Comparison of ENCODE assay signal across 10 cellular contexts in genomic region chr1:17233675-17234074, GRCh38. TPM values are rescaled to one million over a fixed set of nuclear protein-coding genes. Genes with fewer than 3 reads are reported as not detected.
A peak's percentile ranks its signal among the peaks of the same experiment; 100 is the strongest.
DNase-seq lines count a peak whose midpoint lies in the region; ATAC-seq, FAIRE-seq and TF ChIP-seq lines count a peak whose summit lies in the region.
"Had no signal": no experiment of that assay in that cellular context is flagged by ENCODE, and none has a peak within 500 bp of the region (broad histone marks: within the 10 kb centered on the region; RNA-seq: fewer than 3 reads in every experiment).

No MANE protein-coding gene starts in this region.

- intact Hi-C loops in MCF 10A (cut with micrococcal nuclease), result loop anchor here (5.0 to 10.0 kb wide), 2 partner anchors 41 to 69 kb away; no protein-coding TSS in a partner anchor
- intact Hi-C loops in activated CD4-positive, alpha-beta T cell treated with anti-CD3 and anti-CD28 coated beads for 36 hours (cut with DNase I, micrococcal nuclease), result no loop called here

- H3K9me3 ChIP-seq in A549, result no peaks in the 10 kb centered on the region

- CTCF ChIA-PET in A549 (lab: Yijun Ruan, JAX) (interaction anchor here (0.7 to 12.2 kb wide), 7 partner anchors 16 to 1363 kb away, joined by 3 to 380 read pairs (median 3); partner anchors contain the start of genes PADI2 and PADI3), MCF 10A (lab: Yijun Ruan, JAX) (interaction anchor here (0.8 to 10.5 kb wide), 8 partner anchors 11 to 114 kb away, joined by 3 to 168 read pairs (median 4); partner anchors contain the start of gene PADI2)
- CTCF ChIA-PET in activated CD4-positive, alpha-beta T cell treated with anti-CD3 and anti-CD28 coated beads for 36 hours (lab: Charles Lee), result interaction anchor here (0.7 to 8.5 kb wide), 5 partner anchors 8 to 915 kb away, joined by 3 to 103 read pairs (median 7); no protein-coding TSS in a partner anchor

- H3K36me3 Mint-ChIP-seq in MCF 10A (ENCODE audit: insufficient read depth, unreplicated experiment), result peaks cover 11% of the 10 kb centered on the region
- H3K36me3 Mint-ChIP-seq in activated CD4-positive, alpha-beta T cell treated with anti-CD3 and anti-CD28 coated beads for 36 hours (ENCODE audit: low read depth), result no peaks in the 10 kb centered on the region

- peak; percentile 30 to 51; a peak in 4 of 5 replicates for TF ChIP-seq RAD21 in A549 (conservative IDR thresholded peaks at IDR 0.05 in 1 of 2, IDR thresholded peaks at IDR 0.05 in 1 of 2)
- peak; percentile 46; the same call in 1 of the 2 replicates for TF ChIP-seq RAD21 in Ishikawa (IDR thresholded peaks at IDR 0.05; ENCODE audit: low read depth)

- no peak for TF ChIP-seq CTCF in A549 (IDR thresholded peaks at IDR 0.05)
- no peak for TF ChIP-seq CTCF in MCF 10A (IDR thresholded peaks at IDR 0.05; ENCODE audit: unreplicated experiment)

- H3K27ac Mint-ChIP-seq in MCF 10A (ENCODE audit: low read depth, unreplicated experiment), result peak overlapping the region; percentile 95
- no peak overlapping the region for H3K27ac Mint-ChIP-seq in activated CD4-positive, alpha-beta T cell treated with anti-CD3 and anti-CD28 coated beads for 36 hours

- ATAC-seq in A549, result peak; percentile 74 to 84
- ATAC-seq in GM19035 (IDR thresholded peaks at IDR 0.05; ENCODE audit: unreplicated experiment), result no peak
- no peak for ATAC-seq in activated CD4-positive, alpha-beta T cell treated with anti-CD3 and anti-CD28 coated beads for 36 hours

- no peaks in the 10 kb centered on the region for H3K9me3 Mint-ChIP-seq in MCF 10A (ENCODE audit: unreplicated experiment)
- no peaks in the 10 kb centered on the region for H3K9me3 Mint-ChIP-seq in activated CD4-positive, alpha-beta T cell treated with anti-CD3 and anti-CD28 coated beads for 36 hours (ENCODE audit: low read depth)
- H3K9me3 Mint-ChIP-seq: central memory CD8-positive, alpha-beta T cell had no signal

- TF ChIP-seq EP300 in A549 (IDR thresholded peaks at IDR 0.05) (peak; percentile 92 to 94; a peak in 4 of 5 replicates), Ishikawa (IDR thresholded peaks at IDR 0.05; ENCODE audit: borderline replicate concordance) (peak; percentile 98)

- TF ChIP-seq POLR2A in A549 (IDR thresholded peaks at IDR 0.05; ENCODE audit: low read length), result no peak

- BruUV-seq in MCF 10A (replicated peaks; lab: Mats Ljungman, UMichigan), result TSS peak; percentile 67

- DNase-seq in A549 (ENCODE audit: low read depth in 1 of 2, low spot score in 1 of 2), result peak; percentile 84 to 96
- peak; percentile 99 for DNase-seq in MCF 10A (ENCODE audit: unreplicated experiment)
- DNase-seq in kidney tubule cell (ENCODE audit: low spot score), result peak; percentile 100
- no peak for DNase-seq in stimulated activated CD4-positive, alpha-beta T cell treated with anti-CD3 and anti-CD28 coated beads, Interleukin-4, amount 100 ng/mL, for 4 hours
- no peak for DNase-seq in activated CD4-positive, alpha-beta T cell treated with anti-CD3 and anti-CD28 coated beads for 36 hours
- no peak for DNase-seq in T-helper 9 cell
- DNase-seq: DND-41 had no signal

- no peaks in the 10 kb centered on the region for H3K27me3 Mint-ChIP-seq in MCF 10A (ENCODE audit: insufficient read depth, unreplicated experiment)
- no peaks in the 10 kb centered on the region for H3K27me3 Mint-ChIP-seq in activated CD4-positive, alpha-beta T cell treated with anti-CD3 and anti-CD28 coated beads for 36 hours

- 4% methylated on average over 5 of the region's 6 CpGs for WGBS in A549 (ENCODE audit: missing lambda C conversion rate)

- H3K4me2 ChIP-seq in A549, result peak overlapping the region; percentile 89

- FAIRE-seq in A549 (lab: Jason Lieb, UNC), result peak; percentile 54

- H3K4me3 ChIP-seq in A549, result peak overlapping the region; percentile 28; the same call in 2 of the 3 replicates

- H3K27ac ChIP-seq in A549, result peak overlapping the region; percentile 96 to 100

- POLR2A ChIA-PET in A549 (lab: Yijun Ruan, JAX), result interaction anchor here (0.7 to 3.3 kb wide), 6 partner anchors 17 to 106 kb away, joined by 3 to 20 read pairs (median 4); no protein-coding TSS in a partner anchor
- POLR2A ChIA-PET in MCF 10A (lab: Yijun Ruan, JAX), result interaction anchor here (0.7 to 4.8 kb wide), 17 partner anchors 16 to 308 kb away, joined by 3 to 50 read pairs (median 4); no protein-coding TSS in a partner anchor
- POLR2A ChIA-PET in activated CD4-positive, alpha-beta T cell treated with anti-CD3 and anti-CD28 coated beads for 36 hours (lab: Charles Lee), result no interaction called here

- H3K4me3 Mint-ChIP-seq in MCF 10A (ENCODE audit: unreplicated experiment), result peak overlapping the region; percentile 47
- H3K4me3 Mint-ChIP-seq in activated CD4-positive, alpha-beta T cell treated with anti-CD3 and anti-CD28 coated beads for 36 hours, result no peak overlapping the region
- H3K4me3 Mint-ChIP-seq: central memory CD8-positive, alpha-beta T cell had no signal

- H3K4me1 Mint-ChIP-seq in MCF 10A (ENCODE audit: insufficient read depth, unreplicated experiment), result peaks cover 51% of the 10 kb centered on the region
- no peaks in the 10 kb centered on the region for H3K4me1 Mint-ChIP-seq in activated CD4-positive, alpha-beta T cell treated with anti-CD3 and anti-CD28 coated beads for 36 hours

- peaks cover 81% of the 10 kb centered on the region for H3K4me1 ChIP-seq in A549

TF ChIP-seq in A549, 52 proteins besides CTCF, POLR2A, EP300 and RAD21 (continues in another document):
- TF ChIP-seq, protein P1, sequence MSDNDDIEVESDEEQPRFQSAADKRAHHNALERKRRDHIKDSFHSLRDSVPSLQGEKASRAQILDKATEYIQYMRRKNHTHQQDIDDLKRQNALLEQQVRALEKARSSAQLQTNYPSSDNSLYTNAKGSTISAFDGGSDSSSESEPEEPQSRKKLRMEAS (IDR thresholded peaks at IDR 0.05), result peak; percentile 96
- TF ChIP-seq, protein P2, sequence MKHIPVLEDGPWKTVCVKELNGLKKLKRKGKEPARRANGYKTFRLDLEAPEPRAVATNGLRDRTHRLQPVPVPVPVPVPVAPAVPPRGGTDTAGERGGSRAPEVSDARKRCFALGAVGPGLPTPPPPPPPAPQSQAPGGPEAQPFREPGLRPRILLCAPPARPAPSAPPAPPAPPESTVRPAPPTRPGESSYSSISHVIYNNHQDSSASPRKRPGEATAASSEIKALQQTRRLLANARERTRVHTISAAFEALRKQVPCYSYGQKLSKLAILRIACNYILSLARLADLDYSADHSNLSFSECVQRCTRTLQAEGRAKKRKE (CRISPR knock-in tag; IDR thresholded peaks at IDR 0.05; ENCODE audit: low read depth), result 0 out of 2 replicates have a peak, but pooled peaks have one; percentile 24
- TF ChIP-seq JUN (IDR thresholded peaks at IDR 0.05), result peak; percentile 63 to 81; a peak in 3 of 5 replicates
- peak; percentile 97 for TF ChIP-seq GATA3 (IDR thresholded peaks at IDR 0.05; ENCODE audit: borderline replicate concordance)
- TF ChIP-seq RCOR1 (IDR thresholded peaks at IDR 0.05; ENCODE audit: low read depth, low read length), result no peak
- TF ChIP-seq CHD2 (IDR thresholded peaks at IDR 0.05; ENCODE audit: low read length, partially characterized antibody), result no peak

TF ChIP-seq in Ishikawa, 13 proteins besides CTCF, POLR2A, EP300 and RAD21 (continues in another document):
- TF ChIP-seq USF1 (IDR thresholded peaks at IDR 0.05) (peak; percentile 68), FOXM1 (IDR thresholded peaks at IDR 0.05; ENCODE audit: borderline replicate concordance, low read depth) (peak; percentile 97), CREB1 (IDR thresholded peaks at IDR 0.05; ENCODE audit: low read depth) (no peak), ZBTB7A (IDR thresholded peaks at IDR 0.05; ENCODE audit: low read depth) (peak; percentile 44; the same call in 1 of the 2 replicates), NFIC (IDR thresholded peaks at IDR 0.05) (peak; percentile 98), TAF1 (IDR thresholded peaks at IDR 0.05; ENCODE audit: low read depth) (0 out of 2 replicates have a peak, but pooled peaks have one; percentile 6), YY1 (IDR thresholded peaks at IDR 0.05; ENCODE audit: low read depth) (peak; percentile 34; the same call in 1 of the 2 replicates)
- TF ChIP-seq, protein P1 (IDR thresholded peaks at IDR 0.05), result peak; percentile 96

RNA-seq across cellular contexts. Expression of gene PADI3, which starts 15.2 kb away (rescaled TPM):
- polyA plus RNA-seq in A549 (2011; rRNA removed) (2.4 and 2.8 TPM in 2 replicates), A549 (2017; fragmentation: RNase III; extraction: RNeasy Plus Mini Kit Qiagen cat#74134 plus additional on column Dnase treatment) (0.99 to 1.5 TPM (median 1.4 TPM) in 3 replicates)
- 1.4 and 1.6 TPM in 2 replicates for polyA plus RNA-seq in A549 (2012; cell fraction: cytosol; rRNA removed)
- polyA plus RNA-seq in A549 (2012; cell fraction: nucleus; rRNA removed), result 6.7 and 7.0 TPM in 2 replicates
- polyA minus RNA-seq in A549 (2011; rRNA and poly(A)+ RNA removed), result 3.8 and 4.4 TPM in 2 replicates
- 0.12 TPM in 1 of 2 replicates, not detected in the other for total RNA-seq in MCF 10A (2022)
- total RNA-seq in activated CD4-positive, alpha-beta T cell treated with anti-CD3 and anti-CD28 coated beads for 36 hours, result not detected

RNA-seq across cellular contexts. Expression of gene PADI1, which starts 28.7 kb away (rescaled TPM):
- polyA plus RNA-seq in A549 (2011; rRNA removed), result 1.1 and 1.4 TPM in 2 replicates
- 1.4 and 1.6 TPM in 2 replicates for polyA plus RNA-seq in A549 (2012; cell fraction: cytosol; rRNA removed)
- 3.8 and 4.0 TPM in 2 replicates for polyA plus RNA-seq in A549 (2012; cell fraction: nucleus; rRNA removed)
- 1.7 to 2.3 TPM (median 2.0 TPM) in 3 replicates for polyA plus RNA-seq in A549 (2017; fragmentation: RNase III; extraction: RNeasy Plus Mini Kit Qiagen cat#74134 plus additional on column Dnase treatment)
- polyA minus RNA-seq in A549 (2011; rRNA and poly(A)+ RNA removed), result 0.92 and 1.5 TPM in 2 replicates
- 0.10 and 0.58 TPM in 2 replicates for total RNA-seq in MCF 10A (2022)
- total RNA-seq in activated CD4-positive, alpha-beta T cell treated with anti-CD3 and anti-CD28 coated beads for 36 hours, result not detected

Comparison
In these comparisons a context has a peak if more than half of its experiments do, and no peak if none do; other contexts are left out.
1. ATAC-seq: peak in A549 (2 of 2); none in GM19035 (single experiment) and activated CD4-positive, alpha-beta T cell treated with anti-CD3 and anti-CD28 coated beads for 36 hours (single experiment).
2. DNase-seq: peak in A549 (2 of 2), MCF 10A (single experiment) and kidney tubule cell (single experiment); none in stimulated activated CD4-positive, alpha-beta T cell treated with anti-CD3 and anti-CD28 coated beads, Interleukin-4, amount 100 ng/mL, for 4 hours (0 of 2), activated CD4-positive, alpha-beta T cell treated with anti-CD3 and anti-CD28 coated beads for 36 hours (single experiment) and T-helper 9 cell (single experiment).